ENCODE assay signal across 20 cellular contexts in the genomic region with DNA sequence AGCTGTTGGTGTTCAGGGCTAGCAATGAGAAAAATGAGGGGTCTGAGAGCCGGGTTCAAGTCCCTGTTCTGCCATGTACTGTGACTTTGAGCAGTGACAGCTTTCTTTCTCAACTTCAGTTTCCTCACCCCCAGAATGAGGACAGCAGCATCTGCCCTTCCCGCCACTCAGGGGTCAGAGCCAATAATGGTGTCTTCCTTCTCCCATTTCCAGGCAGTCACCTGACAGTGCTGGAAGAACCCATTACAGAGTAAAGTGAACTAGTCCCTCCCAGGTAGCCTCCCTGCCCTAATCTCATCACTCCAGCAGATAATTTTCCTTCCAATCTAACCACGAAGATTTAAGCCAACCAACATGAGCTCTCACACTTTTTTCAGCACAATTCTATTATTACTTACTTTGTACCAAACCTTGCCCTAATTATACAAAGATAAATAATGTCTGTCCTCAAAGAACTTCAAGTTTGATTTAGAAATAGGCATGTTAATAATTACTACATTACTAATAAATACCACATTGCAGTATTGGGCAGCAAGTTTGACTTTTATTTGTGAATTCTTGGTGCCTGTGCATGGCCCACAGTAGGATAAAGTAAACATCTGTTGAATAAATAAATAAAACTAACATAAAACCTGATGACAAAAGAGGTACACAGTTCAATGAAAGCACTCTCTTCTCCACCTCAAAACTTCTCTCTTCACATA.
DNase-seq lines count a peak whose midpoint lies in the region; ATAC-seq and TF ChIP-seq lines count a peak whose summit lies in the region.
"Had no signal": no experiment of that assay in that cellular context is flagged by ENCODE, and none has a peak within 500 bp of the region (broad histone marks: within the 10 kb centered on the region; RNA-seq: fewer than 3 reads in every experiment).

No MANE protein-coding gene starts in this region.

- peaks cover 6% of the 10 kb centered on the region for H3K4me1 Mint-ChIP-seq in central memory CD8-positive, alpha-beta T cell
- H3K4me1 Mint-ChIP-seq: B cell; CD8-positive, alpha-beta memory T cell had no signal

- H3K4me1 ChIP-seq in cardiac muscle cell (ENCODE audit: low read depth) (peaks cover 28% of the 10 kb centered on the region), psoas muscle (peaks cover 20% of the 10 kb centered on the region), mammary epithelial cell (ENCODE audit: insufficient read depth, low read length) (no peaks in the 10 kb centered on the region)
- H3K4me1 ChIP-seq: BLaER1 treated with 17β-estradiol and CSF1 and Interleukin-3, amounts not matched to agents 10 nM and 100 nM; Caco-2 had no signal

- in situ Hi-C loops in mammary epithelial cell (cut with MboI; ENCODE audit: low sequenced_read_pairs in 2 of 2): no loop called here

- H3K4me3 ChIP-seq in cardiac muscle cell (no peak overlapping the region), psoas muscle (no peak overlapping the region), mammary epithelial cell (replicated peaks in 1 of 3; ENCODE audit: insufficient read depth in 1 of 3, low read depth in 2 of 3, low read length in 3 of 3) (no peak overlapping the region)
- H3K4me3 ChIP-seq: BLaER1 treated with 17β-estradiol and CSF1 and Interleukin-3, amounts not matched to agents 10 nM and 100 nM had no signal

- peaks cover 10% of the 10 kb centered on the region for H3K36me3 Mint-ChIP-seq in central memory CD8-positive, alpha-beta T cell (ENCODE audit: insufficient read depth)

- peak overlapping the region; percentile 89 for H3K27ac ChIP-seq in cardiac muscle cell
- no peak overlapping the region for H3K27ac ChIP-seq in psoas muscle
- H3K27ac ChIP-seq in mammary epithelial cell (ENCODE audit: insufficient read depth, low read depth, low read length): no peak overlapping the region
- H3K27ac ChIP-seq: 22Rv1; BLaER1 treated with 17β-estradiol and CSF1 and Interleukin-3, amounts not matched to agents 10 nM and 100 nM; HL-60 had no signal

- H3K27ac Mint-ChIP-seq in central memory CD8-positive, alpha-beta T cell (ENCODE audit: low read depth): peak overlapping the region; percentile 3
- H3K27ac Mint-ChIP-seq: B cell, HFFc6, IgD-negative memory B cell had no signal

- H2AFZ ChIP-seq in mammary epithelial cell (ENCODE audit: low read depth, low read length): no peak overlapping the region

- dilution Hi-C loops in mammary epithelial cell (cut with HindIII; ENCODE audit: low sequenced_read_pairs): no loop called here

- intact Hi-C loops in left ventricle myocardium superior (cut with micrococcal nuclease) (no loop called here), psoas muscle (cut with DNase I) (no loop called here), mammary epithelial cell (cut with micrococcal nuclease) (no loop called here)

- no peaks in the 10 kb centered on the region for H3K27me3 ChIP-seq in cardiac muscle cell
- H3K27me3 ChIP-seq in psoas muscle (ENCODE audit: insufficient read depth in 3 of 3, low read length in 2 of 3): no peaks in the 10 kb centered on the region
- H3K27me3 ChIP-seq in mammary epithelial cell (ENCODE audit: insufficient read depth, low read length): no peaks in the 10 kb centered on the region
- H3K27me3 ChIP-seq: BLaER1 treated with 17β-estradiol and CSF1 and Interleukin-3, amounts not matched to agents 10 nM and 100 nM had no signal

- no peak overlapping the region for H3K4me3 Mint-ChIP-seq in central memory CD8-positive, alpha-beta T cell
- H3K4me3 Mint-ChIP-seq: B cell; CD8-positive, alpha-beta memory T cell; HFFc6; IgD-negative memory B cell had no signal

- no peak overlapping the region for H3K9ac ChIP-seq in mammary epithelial cell (ENCODE audit: insufficient read depth, low read length)
- H3K9ac ChIP-seq: BLaER1 treated with 17β-estradiol and CSF1 and Interleukin-3, amounts not matched to agents 10 nM and 100 nM had no signal

- H4K20me1 ChIP-seq in mammary epithelial cell (ENCODE audit: insufficient read depth, low read length): no peaks in the 10 kb centered on the region
- H4K20me1 ChIP-seq: BLaER1 treated with 17β-estradiol and CSF1 and Interleukin-3, amounts not matched to agents 10 nM and 100 nM had no signal

- H3K27me3 Mint-ChIP-seq in central memory CD8-positive, alpha-beta T cell: no peaks in the 10 kb centered on the region
- H3K27me3 Mint-ChIP-seq: B cell; CD8-positive, alpha-beta memory T cell; IgD-negative memory B cell had no signal

- no peaks in the 10 kb centered on the region for H3K79me2 ChIP-seq in mammary epithelial cell (ENCODE audit: insufficient read depth, low read length)

- H3K36me3 ChIP-seq in cardiac muscle cell (no peaks in the 10 kb centered on the region), psoas muscle (ENCODE audit: insufficient read depth in 1 of 2, low read depth in 1 of 2) (peaks cover 0 to 10% of the 10 kb centered on the region in 2 donors), mammary epithelial cell (ENCODE audit: insufficient read depth, low read length) (peaks cover 2% of the 10 kb centered on the region)

- ATAC-seq in left ventricle myocardium superior (no peak), psoas muscle (peak in 3 of 4 donors; percentile 16 to 44 (median 43))
- no peak for ATAC-seq in central memory CD8-positive, alpha-beta T cell (replicated peaks; ENCODE audit: extremely low read depth, poor library complexity, severe bottlenecking)
- ATAC-seq: HCT116 had no signal

- no TSS peak for BruUV-seq in mammary epithelial cell (replicated peaks; lab: Mats Ljungman, UMichigan)

- H3K9me3 ChIP-seq in cardiac muscle cell (ENCODE audit: low read depth) (no peaks in the 10 kb centered on the region), psoas muscle (no peaks in the 10 kb centered on the region), mammary epithelial cell (replicated peaks; ENCODE audit: insufficient read depth, low read length) (no peaks in the 10 kb centered on the region)
- H3K9me3 ChIP-seq: BLaER1 treated with 17β-estradiol and CSF1 and Interleukin-3, amounts not matched to agents 10 nM and 100 nM; Caco-2 had no signal

- DNase-seq in cardiac muscle cell (ENCODE audit: low read depth in 1 of 2, low spot score in 1 of 2) (no peak), left ventricle myocardium superior (no peak), psoas muscle (no peak), mammary epithelial cell (no peak), 8988T (no peak)
- DNase-seq in central memory CD8-positive, alpha-beta T cell (ENCODE audit: low spot score in 2 of 2): no peak
- no peak for DNase-seq in central memory CD4-positive, alpha-beta T cell
- DNase-seq: Caco-2; CD8-positive, alpha-beta memory T cell; GDM1; GOT3; H7; HFFc6; KBM-7 had no signal

- H3K4me2 ChIP-seq in mammary epithelial cell (ENCODE audit: insufficient read depth, low read depth, low read length): no peak overlapping the region
- H3K4me2 ChIP-seq: BLaER1 treated with 17β-estradiol and CSF1 and Interleukin-3, amounts not matched to agents 10 nM and 100 nM had no signal

- TF ChIP-seq CTCF in cardiac muscle cell (IDR thresholded peaks at IDR 0.05; ENCODE audit: low read depth, low read length) (no peak), psoas muscle (IDR thresholded peaks at IDR 0.05) (no peak), mammary epithelial cell (conservative IDR thresholded peaks at IDR 0.05 in 1 of 2, IDR thresholded peaks at IDR 0.05 in 1 of 2; ENCODE audit: extremely low read depth in 1 of 2, insufficient read depth in 1 of 2, low read depth in 1 of 2, low read length in 2 of 2) (no peak)

- H3K9me3 Mint-ChIP-seq in central memory CD8-positive, alpha-beta T cell: no peaks in the 10 kb centered on the region
- H3K9me3 Mint-ChIP-seq: CD8-positive, alpha-beta memory T cell; HFFc6; IgD-negative memory B cell had no signal

- CTCF ChIA-PET in mammary epithelial cell (lab: Charles Lee; ENCODE audit: low non-redundant PET): no interaction called here

- WGBS in psoas muscle, 3 donors: 59 to 76% (median 60%) methylated on average over 3 of the region's 3 CpGs
- WGBS in mammary epithelial cell (ENCODE audit: low coverage, missing lambda C conversion rate): 93% methylated on average over 3 of the region's 3 CpGs

Comparison
In these comparisons a context has a peak if more than half of its experiments do, and no peak if none do; other contexts are left out.
1. ATAC-seq: peak in psoas muscle (3 of 4); none in left ventricle myocardium superior (single experiment) and central memory CD8-positive, alpha-beta T cell (single experiment).